8 cellular contexts compared by ENCODE assay signal in the genomic region with DNA sequence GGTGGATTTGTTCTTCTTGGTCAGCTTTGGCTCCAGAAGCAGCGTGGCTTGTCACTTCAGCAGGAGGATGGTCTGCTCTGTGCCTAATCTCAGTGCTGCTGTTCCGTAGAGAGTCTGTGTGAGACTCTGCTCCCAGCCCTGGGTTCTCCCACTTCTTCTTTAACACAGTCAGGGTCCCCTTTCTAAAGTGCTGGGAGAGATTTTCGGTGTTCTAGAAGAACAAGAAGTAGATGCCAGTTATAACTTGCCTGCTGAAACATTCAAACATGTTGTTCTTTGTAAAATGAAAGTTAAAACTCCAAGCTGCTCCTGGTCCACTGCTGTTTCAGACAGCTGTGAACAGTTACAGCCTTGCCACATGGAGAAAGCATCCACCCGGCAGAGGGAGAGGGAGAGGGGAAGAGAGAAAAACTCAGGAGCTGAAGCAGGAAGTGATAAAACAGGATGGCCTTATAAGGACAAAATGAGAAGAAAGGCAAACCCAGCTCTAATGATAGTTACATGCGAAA. TPM values are rescaled to one million over a fixed set of nuclear protein-coding genes. Genes with fewer than 3 reads are reported as not detected.
A peak's percentile ranks its signal among the peaks of the same experiment; 100 is the strongest.
DNase-seq lines count a peak whose midpoint lies in the region; ATAC-seq and TF ChIP-seq lines count a peak whose summit lies in the region.

No MANE protein-coding gene starts in this region.

- H3F3A ChIP-seq in DOHH2 (ENCODE audit: control insufficient read depth, insufficient read depth): peaks cover 28% of the 10 kb centered on the region

- H3K9me3 ChIP-seq in DOHH2 (ENCODE audit: control insufficient read depth, insufficient read depth, low read length): no peaks in the 10 kb centered on the region
- H3K9me3 ChIP-seq in body of pancreas: no peaks in the 10 kb centered on the region
- no peaks in the 10 kb centered on the region for H3K9me3 ChIP-seq in iPS DF 6.9 (ENCODE audit: control insufficient read depth, insufficient read depth, low read length)
- no peaks in the 10 kb centered on the region for H3K9me3 ChIP-seq in gastrocnemius medialis

- peak overlapping the region; percentile 77 for H3K4me2 ChIP-seq in DOHH2 (ENCODE audit: low read length)

- no peaks in the 10 kb centered on the region for H3K27me3 ChIP-seq in DOHH2 (ENCODE audit: control insufficient read depth, low read length)
- H3K27me3 ChIP-seq in body of pancreas: no peaks in the 10 kb centered on the region
- no peaks in the 10 kb centered on the region for H3K27me3 ChIP-seq in iPS DF 6.9 (ENCODE audit: control insufficient read depth, insufficient read depth, low read length)
- no peaks in the 10 kb centered on the region for H3K27me3 ChIP-seq in gastrocnemius medialis

- 60% methylated on average over 5 of the region's 5 CpGs for WGBS in body of pancreas, 2 donors
- no CpG with 5 or more reads among the region's 5 CpGs for WGBS in iPS DF 6.9 (ENCODE audit: insufficient coverage, insufficient read length)

- peaks cover 36% of the 10 kb centered on the region for H3K4me1 ChIP-seq in DOHH2 (ENCODE audit: control insufficient read depth, low read length)
- H3K4me1 ChIP-seq in body of pancreas: peaks cover 12% of the 10 kb centered on the region
- no peaks in the 10 kb centered on the region; the same call in 1 of the 2 replicates for H3K4me1 ChIP-seq in iPS DF 6.9 (ENCODE audit: control insufficient read depth, insufficient read depth, low read length)
- peaks cover 19 to 29% of the 10 kb centered on the region in 2 donors for H3K4me1 ChIP-seq in gastrocnemius medialis

- H3K9me2 ChIP-seq in DOHH2 (replicated peaks; ENCODE audit: control insufficient read depth, low read length): no peaks in the 10 kb centered on the region

- DNase-seq in HK-2 (ENCODE audit: unreplicated experiment) (peak; percentile 55), body of pancreas (peak in 3 of 4 donors; percentile 24 to 36 (median 25)), iPS DF 6.9 (ENCODE audit: low read depth, low spot score) (peak; percentile 47), gastrocnemius medialis (peak; percentile 39 to 45), NK-92 (lab: John Stamatoyannopoulos, UW; ENCODE audit: unreplicated experiment) (no peak)

- H3K79me2 ChIP-seq in DOHH2 (ENCODE audit: control insufficient read depth, low read length): peaks cover 52% of the 10 kb centered on the region

- peak in 1 of 3 donors; percentile 12 for TF ChIP-seq POLR2A in body of pancreas (IDR thresholded peaks at IDR 0.05)
- TF ChIP-seq POLR2A in gastrocnemius medialis (IDR thresholded peaks at IDR 0.05): peak; percentile 16 to 29

- H3K27ac ChIP-seq in DOHH2 (ENCODE audit: low read depth, low read length): peak overlapping the region; percentile 94
- H3K27ac ChIP-seq in body of pancreas: peak overlapping the region in 3 of 4 donors; percentile 35 to 61 (median 49)
- H3K27ac ChIP-seq in iPS DF 6.9 (ENCODE audit: low read length): no peak overlapping the region
- H3K27ac ChIP-seq in gastrocnemius medialis: peak overlapping the region; percentile 60 to 78 (median 76)

- ATAC-seq in body of pancreas: no peak
- peak; percentile 61 to 73 for ATAC-seq in gastrocnemius medialis
- ATAC-seq in HG03457 (IDR thresholded peaks at IDR 0.05; ENCODE audit: unreplicated experiment): no peak

- no peaks in the 10 kb centered on the region for H4K20me1 ChIP-seq in DOHH2 (ENCODE audit: control insufficient read depth, insufficient read depth, low read depth, low read length)

- intact Hi-C loops in body of pancreas (cut with DNase I): no loop called here
- intact Hi-C loops in gastrocnemius medialis (cut with DNase I; ENCODE audit: low total_unique reads): loop anchor here (1.0 to 5.0 kb wide), 3 partner anchors 61 to 180 kb away; a partner anchor contains a TSS

- H3K36me3 ChIP-seq in DOHH2 (ENCODE audit: control insufficient read depth, low read length): peaks cover 4% of the 10 kb centered on the region
- H3K36me3 ChIP-seq in body of pancreas (replicated peaks in 1 of 2; ENCODE audit: insufficient read depth in 1 of 2, low read depth in 2 of 2): peaks cover 0 to 1% of the 10 kb centered on the region in 2 donors
- H3K36me3 ChIP-seq in iPS DF 6.9 (ENCODE audit: control insufficient read depth, insufficient read depth, low read length): 0 out of 2 replicates have a peak, but pooled peaks cover 3% of the 10 kb centered on the region
- H3K36me3 ChIP-seq in gastrocnemius medialis: no peaks in the 10 kb centered on the region

- peak overlapping the region; percentile 80 for H3K4me3 ChIP-seq in DOHH2 (ENCODE audit: low read length)
- no peak overlapping the region for H3K4me3 ChIP-seq in body of pancreas
- H3K4me3 ChIP-seq in iPS DF 6.9 (ENCODE audit: low read length): peak overlapping the region; percentile 42; the same call in 1 of the 2 replicates
- H3K4me3 ChIP-seq in gastrocnemius medialis: peak overlapping the region; percentile 45 to 54 (median 46)

- no peak for TF ChIP-seq CTCF in DOHH2 (IDR thresholded peaks at IDR 0.05; ENCODE audit: low read depth, low read length, poor library complexity, severe bottlenecking)
- peak in 2 of 7 experiments; percentile 8 to 15 for TF ChIP-seq CTCF in body of pancreas (IDR thresholded peaks at IDR 0.05)
- TF ChIP-seq CTCF in gastrocnemius medialis (IDR thresholded peaks at IDR 0.05 in 4 of 5, conservative IDR thresholded peaks at IDR 0.05 in 1 of 5): peak in 1 of 5 experiments; percentile 27

- in situ Hi-C loops in gastrocnemius medialis (cut with MboI; ENCODE audit: low sequenced_read_pairs in 4 of 4): no loop called here

TF ChIP-seq in PFSK-1, 5 proteins besides CTCF, POLR2A, EP300 and RAD21:
- TF ChIP-seq POLR2AphosphoS5 (IDR thresholded peaks at IDR 0.05; ENCODE audit: low read depth, low read length): peak; percentile 84; the same call in 1 of the 2 replicates
- peak; percentile 79; the same call in 1 of the 2 replicates for TF ChIP-seq SIN3A (IDR thresholded peaks at IDR 0.05; ENCODE audit: borderline replicate concordance, insufficient read depth, low read length)
- no peak for TF ChIP-seq TAF1 (IDR thresholded peaks at IDR 0.05; ENCODE audit: borderline replicate concordance, insufficient read depth, low read length)

RNA-seq across cellular contexts. Expression of a gene that starts 55.2 kb away (rescaled TPM):
- polyA plus RNA-seq in PFSK-1 (2012; ENCODE audit: insufficient read length, low read depth): 22.8 TPM
- total RNA-seq in body of pancreas (10 to 100 TPM; 17.8 to 20.2 TPM), gastrocnemius medialis (1 to 10 TPM; 5.4 to 9.2 (median 7.3) TPM)

Comparison
In these comparisons a context has a peak if more than half of its experiments do, and no peak if none do; other contexts are left out.
1. H3K4me3 ChIP-seq: peak in DOHH2 (single experiment), iPS DF 6.9 (single experiment) and gastrocnemius medialis (4 of 4); none in body of pancreas (0 of 2).
2. ATAC-seq: peak in gastrocnemius medialis (2 of 2); none in body of pancreas (single experiment) and HG03457 (single experiment).